12 cellular contexts compared by ENCODE assay signal in the genomic region with DNA sequence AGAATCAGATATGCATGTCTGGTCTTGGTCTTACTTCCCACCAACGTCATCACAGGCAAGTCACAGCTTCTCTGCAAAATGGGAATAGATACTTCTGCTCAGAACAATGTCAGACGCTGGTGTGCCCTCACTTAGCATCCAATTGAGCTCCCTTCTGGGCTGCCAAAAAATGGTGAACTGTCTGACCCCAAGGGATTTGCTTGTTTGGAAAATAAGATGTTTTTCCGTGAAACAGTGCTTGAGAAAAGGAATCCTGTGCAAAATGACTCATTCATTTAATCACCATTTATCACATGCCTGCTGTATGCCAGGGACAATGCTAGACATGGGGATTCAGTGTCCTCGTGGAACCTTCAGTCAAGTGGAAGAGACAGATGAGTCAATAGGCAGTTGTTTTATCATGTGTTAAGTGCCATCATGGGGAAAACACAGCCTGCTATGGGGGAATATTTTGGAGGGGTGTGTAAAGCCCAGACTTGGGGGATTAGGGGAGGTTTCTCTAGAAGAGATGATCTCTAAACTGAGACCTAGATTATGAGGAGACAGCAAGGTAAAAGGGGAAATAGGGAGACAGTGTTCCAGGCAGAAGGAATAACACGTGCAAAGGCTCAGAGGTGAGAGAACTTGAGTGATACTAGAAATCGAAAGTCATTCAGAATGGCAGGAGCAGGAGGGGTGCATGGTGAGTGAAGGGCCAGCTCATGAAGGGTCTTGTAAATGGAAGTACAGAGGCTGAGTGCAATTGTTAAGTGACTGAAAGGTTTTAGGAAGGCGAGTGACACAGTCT. TPM values are rescaled to one million over a fixed set of nuclear protein-coding genes. Genes with fewer than 3 reads are reported as not detected.
DNase-seq lines count a peak whose midpoint lies in the region; ATAC-seq, FAIRE-seq and TF ChIP-seq lines count a peak whose summit lies in the region.
"Had no signal": no experiment of that assay in that cellular context is flagged by ENCODE, and none has a peak within 500 bp of the region (broad histone marks: within the 10 kb centered on the region; RNA-seq: fewer than 3 reads in every experiment).

No MANE protein-coding gene starts in this region.

- no peaks in the 10 kb centered on the region for H3K9me3 Mint-ChIP-seq in effector memory CD8-positive, alpha-beta T cell

- no peak overlapping the region for H3K9ac ChIP-seq in HUES48 (ENCODE audit: low read depth, low read length)

- no peaks in the 10 kb centered on the region for H3K36me3 Mint-ChIP-seq in effector memory CD8-positive, alpha-beta T cell (ENCODE audit: insufficient read depth)

- intact Hi-C loops in gastrocnemius medialis (cut with DNase I; ENCODE audit: low total_unique reads) (no loop called here), upper lobe of right lung (cut with DNase I) (no loop called here)

- DNase-seq in DMS79 treated with DMSO at 0.1 percent for 48 hours (lab: John Stamatoyannopoulos, UW) (peak; percentile 40), DMS79 (lab: John Stamatoyannopoulos, UW) (no peak), gastrocnemius medialis (peak; percentile 18 to 25), frontal cortex (ENCODE audit: low spot score in 2 of 2) (no peak), iPS-NIHi11 (ENCODE audit: low spot score) (no peak), upper lobe of right lung (no peak)
- DNase-seq in effector memory CD8-positive, alpha-beta T cell: no peak
- DNase-seq: stimulated activated naive CD4-positive, alpha-beta T cell had no signal

- TF ChIP-seq CTCF in gastrocnemius medialis (IDR thresholded peaks at IDR 0.05 in 4 of 5, conservative IDR thresholded peaks at IDR 0.05 in 1 of 5): no peak
- TF ChIP-seq CTCF in upper lobe of right lung (IDR thresholded peaks at IDR 0.05): no peak

- no peak overlapping the region for H3K27ac Mint-ChIP-seq in effector memory CD8-positive, alpha-beta T cell

- peak overlapping the region; percentile 11 to 54 for H3K4me3 Mint-ChIP-seq in effector memory CD8-positive, alpha-beta T cell

- no peaks in the 10 kb centered on the region for H3K36me3 ChIP-seq in HUES48 (ENCODE audit: control insufficient read depth, insufficient read depth, low read length)
- H3K36me3 ChIP-seq in gastrocnemius medialis: no peaks in the 10 kb centered on the region
- no peaks in the 10 kb centered on the region for H3K36me3 ChIP-seq in upper lobe of right lung
- H3K36me3 ChIP-seq: HAP-1 had no signal

- peaks cover 32 to 42% of the 10 kb centered on the region in 2 donors for H3K27me3 Mint-ChIP-seq in effector memory CD8-positive, alpha-beta T cell

- no peak for ATAC-seq in effector memory CD8-positive, alpha-beta T cell (replicated peaks)
- peak; percentile 75 to 85 for ATAC-seq in gastrocnemius medialis
- no peak for ATAC-seq in upper lobe of right lung

- H3K27ac ChIP-seq in HUES48 (ENCODE audit: low read depth, low read length) (peak overlapping the region; percentile 39), gastrocnemius medialis (peak overlapping the region in 3 of 4 donors; percentile 28 to 43 (median 34)), upper lobe of right lung (no peak overlapping the region)

- FAIRE-seq in frontal cortex (lab: Jason Lieb, UNC): no peak
- FAIRE-seq: A204.1 had no signal

- H3K4me3 ChIP-seq in HUES48 (ENCODE audit: low read depth, low read length) (no peak overlapping the region), gastrocnemius medialis (no peak overlapping the region), upper lobe of right lung (no peak overlapping the region)
- H3K4me3 ChIP-seq: HAP-1, lung had no signal

- H3K4me1 Mint-ChIP-seq in effector memory CD8-positive, alpha-beta T cell (ENCODE audit: low read depth in 2 of 2): peaks cover 7 to 23% of the 10 kb centered on the region in 2 donors

- peaks cover 39% of the 10 kb centered on the region for H3K27me3 ChIP-seq in HUES48 (ENCODE audit: control insufficient read depth, insufficient read depth, low read length)
- H3K27me3 ChIP-seq in gastrocnemius medialis: peaks cover 12 to 23% (median 23%) of the 10 kb centered on the region in 3 donors
- peaks cover 22% of the 10 kb centered on the region for H3K27me3 ChIP-seq in upper lobe of right lung

- in situ Hi-C loops in gastrocnemius medialis (cut with MboI; ENCODE audit: low sequenced_read_pairs in 4 of 4): no loop called here

- H3K9me3 ChIP-seq in HUES48 (ENCODE audit: control insufficient read depth, insufficient read depth, low read length) (no peaks in the 10 kb centered on the region), gastrocnemius medialis (no peaks in the 10 kb centered on the region), upper lobe of right lung (no peaks in the 10 kb centered on the region)
- H3K9me3 ChIP-seq: HAP-1 had no signal

- no peak for TF ChIP-seq POLR2A in gastrocnemius medialis (IDR thresholded peaks at IDR 0.05)

- H3K4me1 ChIP-seq in HUES48 (ENCODE audit: control insufficient read depth, insufficient read depth, low read length) (peaks cover 17% of the 10 kb centered on the region), gastrocnemius medialis (peaks cover 4 to 5% of the 10 kb centered on the region in 2 donors), upper lobe of right lung (peaks cover 8% of the 10 kb centered on the region)

RNA-seq across cellular contexts. Expression of a gene that starts 3.8 kb away (rescaled TPM):
- total RNA-seq in gastrocnemius medialis (1 to 10 TPM in 1 of 4 donors, not detected in 3; 1.5 TPM), frontal cortex (not detected), upper lobe of right lung (not detected)

Comparison
In these comparisons a context has a peak if more than half of its experiments do, and no peak if none do; other contexts are left out.
1. DNase-seq: peak in DMS79 treated with DMSO at 0.1 percent for 48 hours (single experiment) and gastrocnemius medialis (2 of 2); none in DMS79 (single experiment), effector memory CD8-positive, alpha-beta T cell (0 of 3), frontal cortex (0 of 2), iPS-NIHi11 (single experiment) and upper lobe of right lung (single experiment).
2. ATAC-seq: peak in gastrocnemius medialis (2 of 2); none in effector memory CD8-positive, alpha-beta T cell (single experiment) and upper lobe of right lung (single experiment).